In the genomic region with DNA sequence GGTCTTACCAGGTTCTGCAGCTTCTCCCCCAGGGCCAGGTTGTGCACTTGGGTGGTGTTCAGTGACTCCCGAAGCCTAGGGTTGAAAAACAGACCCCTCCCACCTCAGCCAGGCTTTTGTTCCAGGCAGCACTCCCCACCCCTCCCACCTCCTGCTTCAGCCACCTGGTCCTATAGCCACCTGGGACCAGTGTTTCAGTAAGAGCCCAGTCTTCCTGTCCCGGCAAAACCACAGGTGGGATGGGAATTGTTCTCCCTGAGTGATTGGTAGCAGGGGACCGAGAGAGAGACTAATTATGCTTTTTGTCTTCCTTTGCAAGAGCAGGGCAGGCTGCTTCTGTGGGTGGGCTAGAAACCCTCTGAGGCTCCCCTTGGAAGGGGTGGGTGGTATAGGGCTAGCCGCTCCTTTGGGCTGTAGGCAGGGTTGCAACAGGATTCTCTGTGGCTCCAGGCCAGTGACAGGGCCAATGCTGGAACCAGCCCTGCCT, we compare ENCODE assay signal across 16 cellular contexts. TPM values are rescaled to one million over a fixed set of nuclear protein-coding genes. Genes with fewer than 3 reads are reported as not detected.
DNase-seq lines count a peak whose midpoint lies in the region; TF ChIP-seq lines count a peak whose summit lies in the region.
"Had no signal": no experiment of that assay in that cellular context is flagged by ENCODE, and none has a peak within 500 bp of the region (broad histone marks: within the 10 kb centered on the region; RNA-seq: fewer than 3 reads in every experiment).

No MANE protein-coding gene starts in this region.

- H4K20me1 ChIP-seq in osteoblast (ENCODE audit: insufficient read depth, low read length), result no peaks in the 10 kb centered on the region

- no peak overlapping the region for H3K4me2 ChIP-seq in osteoblast (ENCODE audit: insufficient read depth, low read length)
- H3K4me2 ChIP-seq: PC-9 had no signal

- no peak for TF ChIP-seq CTCF in osteoblast (IDR thresholded peaks at IDR 0.05; ENCODE audit: extremely low read depth, low read depth, low read length)
- no peak for TF ChIP-seq CTCF in BE2C (IDR thresholded peaks at IDR 0.05; ENCODE audit: low read depth, low read length)

- no peak overlapping the region for H3K27ac ChIP-seq in osteoblast (ENCODE audit: low read depth, low read length)
- H3K27ac ChIP-seq: gastrocnemius medialis, parathyroid adenoma, PC-9, spleen had no signal

- H3K9me3 ChIP-seq in osteoblast (ENCODE audit: low read depth, low read length) (no peaks in the 10 kb centered on the region), BE2C (no peaks in the 10 kb centered on the region)
- H3K9me3 ChIP-seq: gastrocnemius medialis, mucosa of descending colon, spleen had no signal

- no peaks in the 10 kb centered on the region for H3K36me3 ChIP-seq in osteoblast (ENCODE audit: insufficient read depth, low read length)
- no peaks in the 10 kb centered on the region for H3K36me3 ChIP-seq in BE2C
- H3K36me3 ChIP-seq: gastrocnemius medialis, spleen had no signal

- no peak overlapping the region for H3K4me3 ChIP-seq in osteoblast (ENCODE audit: insufficient read depth, low read length)
- H3K4me3 ChIP-seq in BE2C (ENCODE audit: low read depth, low read length), result no peak overlapping the region
- H3K4me3 ChIP-seq: gastrocnemius medialis, mucosa of descending colon, PC-9, spleen had no signal

- no peaks in the 10 kb centered on the region for H3K79me2 ChIP-seq in osteoblast (ENCODE audit: insufficient read depth, low read length)
- H3K79me2 ChIP-seq: parathyroid adenoma had no signal

- H3K27me3 ChIP-seq in osteoblast (ENCODE audit: insufficient read depth, low read length), result no peaks in the 10 kb centered on the region
- H3K27me3 ChIP-seq in BE2C, result no peaks in the 10 kb centered on the region
- H3K27me3 ChIP-seq: gastrocnemius medialis, spleen had no signal

- no peak overlapping the region for H2AFZ ChIP-seq in osteoblast (ENCODE audit: low read length)
- H2AFZ ChIP-seq: parathyroid adenoma, PC-9 had no signal

- no peaks in the 10 kb centered on the region for H3K4me1 ChIP-seq in osteoblast (ENCODE audit: insufficient read depth, low read length)
- no peaks in the 10 kb centered on the region for H3K4me1 ChIP-seq in BE2C
- H3K4me1 ChIP-seq: gastrocnemius medialis, parathyroid adenoma, spleen had no signal

- DNase-seq in NCI-H1436 (lab: John Stamatoyannopoulos, UW), result peak; percentile 90
- peak; percentile 96 for DNase-seq in NCI-H69 (lab: John Stamatoyannopoulos, UW)
- peak; percentile 70 for DNase-seq in osteoblast (ENCODE audit: insufficient read length, low spot score, missing footprints)
- DNase-seq in BE2C, result no peak
- no peak for DNase-seq in midbrain (lab: John Stamatoyannopoulos, UW)
- DNase-seq: activated T-cell treated with anti-CD3 and anti-CD28 coated beads, Interleukin-2, amount 50 U/mL, for 4 hours; CD4-positive, alpha-beta memory T cell; gastrocnemius medialis; GDM1; KG1; kidney glomerular epithelial cell; mucosa of descending colon; NCI-H1930; spleen had no signal

RNA-seq across cellular contexts. Expression of gene NAALADL1, which starts 8.5 kb away (rescaled TPM):
- 15.6 and 17.7 TPM in 2 replicates for total RNA-seq in osteoblast
- polyA plus RNA-seq in BE2C (2012; ENCODE audit: insufficient read depth, insufficient read length, low read depth), result not detected
- total RNA-seq: PC-9 had no signal

RNA-seq across cellular contexts. Expression of gene CDCA5, which starts 17.0 kb away (rescaled TPM):
- 2.1 and 3.3 TPM in 2 replicates for total RNA-seq in osteoblast
- polyA plus RNA-seq in BE2C (2012; ENCODE audit: insufficient read depth, insufficient read length, low read depth), result 8.8 TPM

RNA-seq across cellular contexts. Expression of gene ZFPL1, which starts 17.2 kb away (rescaled TPM):
- 38.6 and 39.4 TPM in 2 replicates for total RNA-seq in osteoblast
- 43.2 TPM for polyA plus RNA-seq in BE2C (2012; ENCODE audit: insufficient read depth, insufficient read length, low read depth)

RNA-seq across cellular contexts. Expression of gene SAC3D1, which starts 25.8 kb away (rescaled TPM):
- total RNA-seq in osteoblast, result 7.6 and 9.7 TPM in 2 replicates
- polyA plus RNA-seq in BE2C (2012; ENCODE audit: insufficient read depth, insufficient read length, low read depth), result 19.0 TPM

RNA-seq across cellular contexts. Expression of gene VPS51, which starts 29.2 kb away (rescaled TPM):
- 122 and 153 TPM in 2 replicates for total RNA-seq in osteoblast
- 193 TPM for polyA plus RNA-seq in BE2C (2012; ENCODE audit: insufficient read depth, insufficient read length, low read depth)

Comparison
In these comparisons a context has a peak if more than half of its experiments do, and no peak if none do; other contexts are left out.
1. DNase-seq: peak in NCI-H1436 (single experiment), NCI-H69 (single experiment) and osteoblast (single experiment); none in BE2C (single experiment) and midbrain (single experiment).